In genomic region chr10:53025172-53025651, GRCh38 we compare ENCODE assay signal across 11 cellular contexts.
DNase-seq lines count a peak whose midpoint lies in the region; FAIRE-seq and TF ChIP-seq lines count a peak whose summit lies in the region.
"Had no signal": no experiment of that assay in that cellular context is flagged by ENCODE, and none has a peak within 500 bp of the region (broad histone marks: within the 10 kb centered on the region; RNA-seq: fewer than 3 reads in every experiment).

No MANE protein-coding gene starts in this region.

- no peaks in the 10 kb centered on the region for H3K79me2 ChIP-seq in endothelial cell of umbilical vein (ENCODE audit: control insufficient read depth, insufficient read depth, low read length)

- intact Hi-C loops in endothelial cell of umbilical vein (cut with micrococcal nuclease): loop anchor here (1.0 kb wide), 1 partner anchor 12 kb away; no protein-coding TSS in a partner anchor
- intact Hi-C loops in dorsolateral prefrontal cortex (cut with DNase I): no loop called here

- H3K27ac ChIP-seq in endothelial cell of umbilical vein (ENCODE audit: insufficient read depth, low read depth, low read length) (peak overlapping the region; percentile 23), dorsolateral prefrontal cortex (no peak overlapping the region)

- H3K36me3 ChIP-seq in endothelial cell of umbilical vein (ENCODE audit: control insufficient read depth in 2 of 2, extremely low read depth in 1 of 2, insufficient read depth in 2 of 2, low read length in 2 of 2): no peaks in the 10 kb centered on the region

- TF ChIP-seq CTCF in endothelial cell of umbilical vein (IDR thresholded peaks at IDR 0.05; ENCODE audit: extremely low read depth in 1 of 2, insufficient read depth in 1 of 2, low read depth in 1 of 2, low read length in 2 of 2): no peak
- TF ChIP-seq CTCF in osteocyte (IDR thresholded peaks at IDR 0.05): no peak
- TF ChIP-seq CTCF in dorsolateral prefrontal cortex (IDR thresholded peaks at IDR 0.05 in 54 of 56, conservative IDR thresholded peaks at IDR 0.05 in 2 of 56; ENCODE audit: low read depth in 1 of 56, partially characterized antibody in 56 of 56): no peak

- H3K36me3 Mint-ChIP-seq in osteocyte (ENCODE audit: unreplicated experiment): no peaks in the 10 kb centered on the region

- peak overlapping the region; percentile 32 for H3K4me3 Mint-ChIP-seq in osteocyte (ENCODE audit: unreplicated experiment)
- H3K4me3 Mint-ChIP-seq: activated T-cell treated with anti-CD3 and anti-CD28 coated beads, Interleukin-2, amount 50 U/mL, for 4 hours had no signal

- POLR2A ChIA-PET in endothelial cell of umbilical vein (lab: Charles Lee): no interaction called here

- H3K9me3 Mint-ChIP-seq in osteocyte (ENCODE audit: unreplicated experiment): no peaks in the 10 kb centered on the region

- CTCF ChIA-PET in endothelial cell of umbilical vein (lab: Charles Lee): interaction anchor here (1.1 kb wide), 2 partner anchors 12 to 18 kb away, joined by 3 to 4 read pairs; no protein-coding TSS in a partner anchor

- FAIRE-seq in endothelial cell of umbilical vein (lab: Jason Lieb, UNC): no peak

- H3K4me1 ChIP-seq in endothelial cell of umbilical vein (ENCODE audit: control insufficient read depth, extremely low read depth, insufficient read depth, low read length): peaks cover 18% of the 10 kb centered on the region

- TF ChIP-seq RAD21 in Ishikawa (IDR thresholded peaks at IDR 0.05; ENCODE audit: low read depth): no peak; the same call in 1 of the 2 replicates

- H3K4me3 ChIP-seq in endothelial cell of umbilical vein (replicated peaks in 1 of 3; ENCODE audit: insufficient read depth in 1 of 3, low read depth in 1 of 3, low read length in 3 of 3) (peak overlapping the region in 2 of 3 experiments; percentile 33 to 73), dorsolateral prefrontal cortex (peak overlapping the region in 11 of 59 donors; percentile 3 to 31 (median 15))

- peak; percentile 47; the same call in 1 of the 2 replicates for TF ChIP-seq EP300 in Ishikawa (IDR thresholded peaks at IDR 0.05; ENCODE audit: borderline replicate concordance)

- no TSS peak for BruUV-seq in endothelial cell of umbilical vein (replicated peaks; lab: Mats Ljungman, UMichigan)

- H4K20me1 ChIP-seq in endothelial cell of umbilical vein (replicated peaks; ENCODE audit: control insufficient read depth, extremely low read depth, insufficient read depth, low read length): no peaks in the 10 kb centered on the region

- no peaks in the 10 kb centered on the region for H3K27me3 ChIP-seq in endothelial cell of umbilical vein (ENCODE audit: control insufficient read depth in 2 of 2, insufficient read depth in 2 of 2, low read length in 2 of 2)
- H3K27me3 ChIP-seq in dorsolateral prefrontal cortex: peaks cover 0 to 2% (median 0%) of the 10 kb centered on the region in 45 donors

- peak overlapping the region; percentile 42 for H3K9ac ChIP-seq in endothelial cell of umbilical vein (replicated peaks; ENCODE audit: extremely low read depth, insufficient read depth, low read length)

- H3K9me3 ChIP-seq in endothelial cell of umbilical vein (replicated peaks; ENCODE audit: control insufficient read depth, insufficient read depth, low read length): no peaks in the 10 kb centered on the region

- no peak for TF ChIP-seq POLR2A in endothelial cell of umbilical vein (IDR thresholded peaks at IDR 0.05; ENCODE audit: low read depth, low read length)

- dilution Hi-C loops in endothelial cell of umbilical vein (cut with MboI; ENCODE audit: extremely low pct_ligation_motif_present, low sequenced_read_pairs): no loop called here

- no peak overlapping the region for H3K27ac Mint-ChIP-seq in osteocyte (ENCODE audit: unreplicated experiment)

- peak overlapping the region; percentile 95 for H3K4me2 ChIP-seq in endothelial cell of umbilical vein (ENCODE audit: insufficient read depth, low read length)

- peak overlapping the region; percentile 88 for H2AFZ ChIP-seq in endothelial cell of umbilical vein (ENCODE audit: low read depth, low read length)

- H3K4me1 Mint-ChIP-seq in osteocyte (ENCODE audit: unreplicated experiment): peaks cover 8% of the 10 kb centered on the region

- no peaks in the 10 kb centered on the region for H3K27me3 Mint-ChIP-seq in osteocyte (ENCODE audit: unreplicated experiment)

- no peaks in the 10 kb centered on the region for H3K9me1 ChIP-seq in endothelial cell of umbilical vein (replicated peaks; ENCODE audit: control insufficient read depth, extremely low read depth, insufficient read depth, low read length)

- peak; percentile 35 for DNase-seq in EH (ENCODE audit: low read depth)
- peak; percentile 52 for DNase-seq in endothelial cell of umbilical vein (ENCODE audit: low read depth, low spot score)
- no peak for DNase-seq in osteocyte (ENCODE audit: extremely low spot score, unreplicated experiment)
- DNase-seq in OCI-M2 (lab: John Stamatoyannopoulos, UW; ENCODE audit: unreplicated experiment): no peak
- no peak for DNase-seq in NCI-H82 treated with DMSO at 0.1 percent for 48 hours (lab: John Stamatoyannopoulos, UW; ENCODE audit: unreplicated experiment)
- DNase-seq in dorsolateral prefrontal cortex: no peak
- DNase-seq in NCI-H1436 (lab: John Stamatoyannopoulos, UW): no peak
- DNase-seq: activated T-cell treated with anti-CD3 and anti-CD28 coated beads, Interleukin-2, amount 50 U/mL, for 4 hours; mesendoderm; NCI-H1694 treated with DMSO at 0.1 percent for 48 hours had no signal

TF ChIP-seq in Ishikawa, 13 proteins besides CTCF, POLR2A, EP300 and RAD21:
- TF ChIP-seq TAF1 (IDR thresholded peaks at IDR 0.05; ENCODE audit: low read depth): no peak
- TF ChIP-seq TCF12 (IDR thresholded peaks at IDR 0.05; ENCODE audit: low read depth): 0 out of 2 replicates have a peak, but pooled peaks have one; percentile 33
- TF ChIP-seq MAX (IDR thresholded peaks at IDR 0.05): peak; percentile 55
- TF ChIP-seq FOXM1 (IDR thresholded peaks at IDR 0.05; ENCODE audit: borderline replicate concordance, low read depth): peak; percentile 34; the same call in 1 of the 2 replicates
- peak; percentile 47; the same call in 1 of the 2 replicates for TF ChIP-seq TEAD4 (IDR thresholded peaks at IDR 0.05)
- no peak for TF ChIP-seq YY1 (IDR thresholded peaks at IDR 0.05; ENCODE audit: low read depth)
TF ChIP-seq in Ishikawa: peak in this region for 4.

TF ChIP-seq in endothelial cell of umbilical vein, 7 proteins besides CTCF, POLR2A, EP300 and RAD21:
- no peak for TF ChIP-seq MYC (IDR thresholded peaks at IDR 0.05; ENCODE audit: low read depth, low read length)
- TF ChIP-seq POLR2AphosphoS5 (IDR thresholded peaks at IDR 0.05; ENCODE audit: insufficient read depth, low read depth, low read length): no peak
- TF ChIP-seq GATA2 (IDR thresholded peaks at IDR 0.05; ENCODE audit: insufficient read depth, insufficient read length, low read depth, low read length): no peak
- no peak for TF ChIP-seq FOS (IDR thresholded peaks at IDR 0.05; ENCODE audit: borderline replicate concordance, insufficient read depth, low read length)
- TF ChIP-seq EZH2 (IDR thresholded peaks at IDR 0.05; ENCODE audit: borderline replicate concordance, low read depth, low read length, severe bottlenecking): no peak
- no peak for TF ChIP-seq JUN (IDR thresholded peaks at IDR 0.05; ENCODE audit: borderline replicate concordance, insufficient read depth, insufficient read length, low read depth)
- no peak for TF ChIP-seq MAX (IDR thresholded peaks at IDR 0.05; ENCODE audit: insufficient read depth, insufficient read length)

Comparison
In these comparisons a context has a peak if more than half of its experiments do, and no peak if none do; other contexts are left out.
1. DNase-seq: peak in EH (single experiment) and endothelial cell of umbilical vein (single experiment); none in osteocyte (single experiment), OCI-M2 (single experiment), NCI-H82 treated with DMSO at 0.1 percent for 48 hours (single experiment), dorsolateral prefrontal cortex (0 of 10) and NCI-H1436 (single experiment).